2 cellular contexts compared by ENCODE assay signal in the genomic region with DNA sequence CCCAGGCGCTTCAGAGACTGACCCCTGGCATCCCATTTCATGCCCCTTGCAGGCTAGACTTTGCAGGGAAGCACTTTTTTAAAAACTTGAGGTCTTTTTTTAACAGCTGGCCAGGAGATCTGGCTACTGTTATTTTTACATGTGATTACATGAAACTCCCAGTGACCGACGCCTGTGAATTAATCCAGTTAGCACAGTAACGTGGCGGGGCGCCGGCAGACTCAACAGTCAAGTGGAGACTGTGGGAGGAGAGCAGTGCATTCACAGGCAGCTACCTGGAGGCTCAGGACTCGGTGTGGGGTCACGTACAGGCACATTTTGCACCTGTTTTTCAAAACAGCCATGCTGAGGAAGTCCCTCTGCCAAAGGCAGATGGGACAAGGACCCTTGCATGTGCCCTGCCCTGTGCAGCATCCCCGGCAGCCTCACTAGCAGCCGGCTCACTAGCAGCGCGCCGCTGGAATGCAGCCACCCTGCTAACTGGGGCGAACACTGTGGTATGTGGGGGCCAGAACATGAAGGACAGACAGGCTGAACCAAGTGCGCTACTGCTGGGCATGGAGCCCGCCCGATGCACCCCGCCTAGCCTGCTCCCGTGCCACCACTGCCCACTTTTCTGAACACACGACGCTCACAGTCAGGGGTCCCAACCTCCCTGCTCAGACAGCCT.
TF ChIP-seq lines count a peak whose summit lies in the region.

No MANE protein-coding gene starts in this region.

TF ChIP-seq in K562, 482 proteins besides CTCF, POLR2A, EP300 and RAD21:
- TF ChIP-seq, protein P1, sequence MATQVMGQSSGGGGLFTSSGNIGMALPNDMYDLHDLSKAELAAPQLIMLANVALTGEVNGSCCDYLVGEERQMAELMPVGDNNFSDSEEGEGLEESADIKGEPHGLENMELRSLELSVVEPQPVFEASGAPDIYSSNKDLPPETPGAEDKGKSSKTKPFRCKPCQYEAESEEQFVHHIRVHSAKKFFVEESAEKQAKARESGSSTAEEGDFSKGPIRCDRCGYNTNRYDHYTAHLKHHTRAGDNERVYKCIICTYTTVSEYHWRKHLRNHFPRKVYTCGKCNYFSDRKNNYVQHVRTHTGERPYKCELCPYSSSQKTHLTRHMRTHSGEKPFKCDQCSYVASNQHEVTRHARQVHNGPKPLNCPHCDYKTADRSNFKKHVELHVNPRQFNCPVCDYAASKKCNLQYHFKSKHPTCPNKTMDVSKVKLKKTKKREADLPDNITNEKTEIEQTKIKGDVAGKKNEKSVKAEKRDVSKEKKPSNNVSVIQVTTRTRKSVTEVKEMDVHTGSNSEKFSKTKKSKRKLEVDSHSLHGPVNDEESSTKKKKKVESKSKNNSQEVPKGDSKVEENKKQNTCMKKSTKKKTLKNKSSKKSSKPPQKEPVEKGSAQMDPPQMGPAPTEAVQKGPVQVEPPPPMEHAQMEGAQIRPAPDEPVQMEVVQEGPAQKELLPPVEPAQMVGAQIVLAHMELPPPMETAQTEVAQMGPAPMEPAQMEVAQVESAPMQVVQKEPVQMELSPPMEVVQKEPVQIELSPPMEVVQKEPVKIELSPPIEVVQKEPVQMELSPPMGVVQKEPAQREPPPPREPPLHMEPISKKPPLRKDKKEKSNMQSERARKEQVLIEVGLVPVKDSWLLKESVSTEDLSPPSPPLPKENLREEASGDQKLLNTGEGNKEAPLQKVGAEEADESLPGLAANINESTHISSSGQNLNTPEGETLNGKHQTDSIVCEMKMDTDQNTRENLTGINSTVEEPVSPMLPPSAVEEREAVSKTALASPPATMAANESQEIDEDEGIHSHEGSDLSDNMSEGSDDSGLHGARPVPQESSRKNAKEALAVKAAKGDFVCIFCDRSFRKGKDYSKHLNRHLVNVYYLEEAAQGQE (CRISPR knock-in tag; IDR thresholded peaks at IDR 0.05; ENCODE audit: low read depth): no peak
- TF ChIP-seq POLR2G (IDR thresholded peaks at IDR 0.05; ENCODE audit: low read depth, low read length): peak; percentile 37; the same call in 1 of the 2 replicates

TF ChIP-seq in HEK293T, 16 proteins besides CTCF, POLR2A, EP300 and RAD21:
- TF ChIP-seq FOXK2 (IDR thresholded peaks at IDR 0.05) (no peak), CTBP1 (IDR thresholded peaks at IDR 0.05; ENCODE audit: borderline replicate concordance) (no peak), FOXM1 (IDR thresholded peaks at IDR 0.05; ENCODE audit: borderline replicate concordance) (no peak), NFRKB (IDR thresholded peaks at IDR 0.05) (no peak), SUZ12 (IDR thresholded peaks at IDR 0.05) (no peak), ELF4 (IDR thresholded peaks at IDR 0.05) (no peak), LEF1 (IDR thresholded peaks at IDR 0.05; ENCODE audit: borderline replicate concordance) (no peak), FOXA1 (IDR thresholded peaks at IDR 0.05) (no peak), ZNF384 (IDR thresholded peaks at IDR 0.05) (no peak), TARDBP (IDR thresholded peaks at IDR 0.05) (no peak), SP1 (IDR thresholded peaks at IDR 0.05) (no peak), BHLHE40 (IDR thresholded peaks at IDR 0.05; ENCODE audit: borderline replicate concordance) (no peak), HDGF (IDR thresholded peaks at IDR 0.05; ENCODE audit: borderline replicate concordance) (no peak), ARNT (IDR thresholded peaks at IDR 0.05) (no peak)
- TF ChIP-seq, protein P2, sequence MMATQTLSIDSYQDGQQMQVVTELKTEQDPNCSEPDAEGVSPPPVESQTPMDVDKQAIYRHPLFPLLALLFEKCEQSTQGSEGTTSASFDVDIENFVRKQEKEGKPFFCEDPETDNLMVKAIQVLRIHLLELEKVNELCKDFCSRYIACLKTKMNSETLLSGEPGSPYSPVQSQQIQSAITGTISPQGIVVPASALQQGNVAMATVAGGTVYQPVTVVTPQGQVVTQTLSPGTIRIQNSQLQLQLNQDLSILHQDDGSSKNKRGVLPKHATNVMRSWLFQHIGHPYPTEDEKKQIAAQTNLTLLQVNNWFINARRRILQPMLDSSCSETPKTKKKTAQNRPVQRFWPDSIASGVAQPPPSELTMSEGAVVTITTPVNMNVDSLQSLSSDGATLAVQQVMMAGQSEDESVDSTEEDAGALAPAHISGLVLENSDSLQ (IDR thresholded peaks at IDR 0.05): no peak
